Comparison of ENCODE assay signal across 9 cellular contexts in genomic region chr7:157613575-157614322, GRCh38.
A peak's percentile ranks its signal among the peaks of the same experiment; 100 is the strongest.
DNase-seq lines count a peak whose midpoint lies in the region; ATAC-seq and TF ChIP-seq lines count a peak whose summit lies in the region.
"Had no signal": no experiment of that assay in that cellular context is flagged by ENCODE, and none has a peak within 500 bp of the region (broad histone marks: within the 10 kb centered on the region; RNA-seq: fewer than 3 reads in every experiment).

No MANE protein-coding gene starts in this region.

- no peaks in the 10 kb centered on the region for H3K36me3 ChIP-seq in skeletal muscle satellite cell (ENCODE audit: insufficient read depth, low read length)

- no peak for TF ChIP-seq CTCF in GM10266 (IDR thresholded peaks at IDR 0.05; ENCODE audit: control insufficient read depth, insufficient read depth, low read depth, missing control alignments)

- H3K9me3 ChIP-seq in skeletal muscle satellite cell (replicated peaks; ENCODE audit: low read length): peaks cover 3% of the 10 kb centered on the region

- ATAC-seq in left ventricle myocardium superior (peak; percentile 37), GM18511 (IDR thresholded peaks at IDR 0.05; ENCODE audit: unreplicated experiment) (no peak), HG03457 (IDR thresholded peaks at IDR 0.05; ENCODE audit: unreplicated experiment) (no peak)

- no peak overlapping the region for H3K9ac ChIP-seq in skeletal muscle satellite cell (ENCODE audit: low read depth, low read length)

- in situ Hi-C loops in SK-MEL-5 (cut with HindIII; ENCODE audit: low pct_unique_long_range_greater_than_20kb, low sequenced_read_pairs): no loop called here

- H3K4me1 ChIP-seq in skeletal muscle satellite cell (ENCODE audit: control insufficient read depth, insufficient read depth, low read length): no peaks in the 10 kb centered on the region

- H3K4me2 ChIP-seq in skeletal muscle satellite cell (ENCODE audit: low read length): peak overlapping the region; percentile 42

- peak; percentile 54 for DNase-seq in DMS153 treated with DMSO at 0.1 percent for 48 hours (lab: John Stamatoyannopoulos, UW; ENCODE audit: unreplicated experiment)
- DNase-seq in SK-MEL-5 (ENCODE audit: low read depth, low spot score): peak; percentile 22
- DNase-seq in left ventricle myocardium superior: no peak
- DNase-seq in GM10266 (ENCODE audit: extremely low spot score): no peak
- DNase-seq in stimulated activated CD4-positive, alpha-beta T cell treated with anti-CD3 and anti-CD28 coated beads, Interleukin-4, amount 100 ng/mL, for 1 hour: no peak
- DNase-seq: NCI-H1105 treated with DMSO at 0.1 percent for 48 hours had no signal

- H3K27me3 ChIP-seq in skeletal muscle satellite cell (ENCODE audit: control insufficient read depth, insufficient read depth, low read length): no peaks in the 10 kb centered on the region

- H3K4me3 ChIP-seq in skeletal muscle satellite cell (ENCODE audit: low read length): no peak overlapping the region

- intact Hi-C loops in left ventricle myocardium superior (cut with micrococcal nuclease): no loop called here

Comparison
In these comparisons a context has a peak if more than half of its experiments do, and no peak if none do; other contexts are left out.
1. DNase-seq: peak in DMS153 treated with DMSO at 0.1 percent for 48 hours (single experiment) and SK-MEL-5 (single experiment); none in left ventricle myocardium superior (single experiment), GM10266 (single experiment) and stimulated activated CD4-positive, alpha-beta T cell treated with anti-CD3 and anti-CD28 coated beads, Interleukin-4, amount 100 ng/mL, for 1 hour (single experiment).